ENCODE assay signal across 15 cellular contexts in genomic region chr1:16922466-16922865, GRCh38. TPM values are rescaled to one million over a fixed set of nuclear protein-coding genes. Genes with fewer than 3 reads are reported as not detected.
A peak's percentile ranks its signal among the peaks of the same experiment; 100 is the strongest.
DNase-seq lines count a peak whose midpoint lies in the region; ATAC-seq and TF ChIP-seq lines count a peak whose summit lies in the region.
"Had no signal": no experiment of that assay in that cellular context is flagged by ENCODE, and none has a peak within 500 bp of the region (broad histone marks: within the 10 kb centered on the region; RNA-seq: fewer than 3 reads in every experiment).

No MANE protein-coding gene starts in this region.

- no peaks in the 10 kb centered on the region for H3K9me3 Mint-ChIP-seq in T-helper 2 cell treated with Interferon-gamma antibody and Interleukin-4, amounts not matched to agents 5 μg/mL and 100 μg/mL, for 36 hours
- H3K9me3 Mint-ChIP-seq: natural killer cell treated with Interleukin-12 subunit alpha and Interleukin-12 subunit beta and Interleukin-15 and Interleukin-18, amount 100 ng/mL, for 72 hours had no signal

- ATAC-seq in T-helper 17 cell = no peak

- H3K36me3 Mint-ChIP-seq in T-helper 2 cell treated with Interferon-gamma antibody and Interleukin-4, amounts not matched to agents 5 μg/mL and 100 μg/mL, for 36 hours (ENCODE audit: low read depth) = no peaks in the 10 kb centered on the region
- H3K36me3 Mint-ChIP-seq in T-helper 17 cell (ENCODE audit: low read depth) = peaks cover 6% of the 10 kb centered on the region
- H3K36me3 Mint-ChIP-seq: natural killer cell treated with Interleukin-12 subunit alpha and Interleukin-12 subunit beta and Interleukin-15 and Interleukin-18, amount 100 ng/mL, for 72 hours had no signal

- H3K36me3 ChIP-seq in iPS-18a (ENCODE audit: control insufficient read depth, low read depth, low read length) (no peaks in the 10 kb centered on the region), spleen (no peaks in the 10 kb centered on the region)
- H3K36me3 ChIP-seq: brain microvascular endothelial cell had no signal

- H3K4me3 ChIP-seq in iPS-18a (ENCODE audit: low read length) (peak overlapping the region; percentile 76), spleen (no peak overlapping the region)

- H3K9me3 ChIP-seq in T-helper 17 cell (ENCODE audit: control insufficient read depth, low read length, poor library complexity, severe bottlenecking) = no peaks in the 10 kb centered on the region
- H3K9me3 ChIP-seq in iPS-18a (ENCODE audit: control insufficient read depth, low read depth, low read length) = no peaks in the 10 kb centered on the region
- H3K9me3 ChIP-seq in spleen = no peaks in the 10 kb centered on the region

- H3K9ac ChIP-seq in iPS-18a (ENCODE audit: low read length) = peak overlapping the region; percentile 61

- H3K4me1 Mint-ChIP-seq in T-helper 2 cell treated with Interferon-gamma antibody and Interleukin-4, amounts not matched to agents 5 μg/mL and 100 μg/mL, for 36 hours (ENCODE audit: low read depth) = peaks cover 12% of the 10 kb centered on the region
- H3K4me1 Mint-ChIP-seq in T-helper 17 cell = peaks cover 46% of the 10 kb centered on the region

- TF ChIP-seq CTCF in spleen (IDR thresholded peaks at IDR 0.05 in 8 of 11, conservative IDR thresholded peaks at IDR 0.05 in 3 of 11) = no peak

- H3K4me1 ChIP-seq in iPS-18a (ENCODE audit: control insufficient read depth, low read depth, low read length) = peaks cover 27% of the 10 kb centered on the region
- H3K4me1 ChIP-seq in spleen = peaks cover 9 to 16% (median 13%) of the 10 kb centered on the region in 6 donors

- peak overlapping the region; percentile 65 for H3K4me3 Mint-ChIP-seq in T-helper 2 cell treated with Interferon-gamma antibody and Interleukin-4, amounts not matched to agents 5 μg/mL and 100 μg/mL, for 36 hours
- no peak overlapping the region for H3K4me3 Mint-ChIP-seq in T-helper 17 cell

- TF ChIP-seq POLR2A in spleen (IDR thresholded peaks at IDR 0.05) = no peak

- DNase-seq in T-helper 2 cell treated with Interferon-gamma antibody and Interleukin-4, amounts not matched to agents 5 μg/mL and 100 μg/mL, for 36 hours (ENCODE audit: low spot score) = no peak
- no peak for DNase-seq in T-helper 2 cell
- no peak for DNase-seq in T-helper 17 cell
- peak; percentile 54 for DNase-seq in spleen
- DNase-seq in DMS53 treated with DMSO at 0.1 percent for 48 hours (lab: John Stamatoyannopoulos, UW; ENCODE audit: unreplicated experiment) = no peak
- DNase-seq in midbrain (lab: John Stamatoyannopoulos, UW) = no peak
- no peak for DNase-seq in T-helper 9 cell
- DNase-seq: brain microvascular endothelial cell; effector memory CD4-positive, alpha-beta T cell; left colon had no signal

- H3K27me3 ChIP-seq in iPS-18a (ENCODE audit: control insufficient read depth, insufficient read depth, low read length) (no peaks in the 10 kb centered on the region), spleen (replicated peaks in 1 of 7) (peaks cover 0 to 20% (median 0%) of the 10 kb centered on the region in 7 donors)
- H3K27me3 ChIP-seq: brain microvascular endothelial cell had no signal

- H3K27me3 Mint-ChIP-seq in T-helper 2 cell treated with Interferon-gamma antibody and Interleukin-4, amounts not matched to agents 5 μg/mL and 100 μg/mL, for 36 hours (ENCODE audit: low read depth) = peaks cover 3% of the 10 kb centered on the region
- no peaks in the 10 kb centered on the region for H3K27me3 Mint-ChIP-seq in T-helper 17 cell
- H3K27me3 Mint-ChIP-seq: natural killer cell treated with Interleukin-12 subunit alpha and Interleukin-12 subunit beta and Interleukin-15 and Interleukin-18, amount 100 ng/mL, for 72 hours had no signal

- WGBS in spleen, 5 donors = 88 to 97% (median 93%) methylated on average over 10 of the region's 10 CpGs

- H3K27ac ChIP-seq in iPS-18a (ENCODE audit: low read length) (no peak overlapping the region), spleen (no peak overlapping the region)
- H3K27ac ChIP-seq: brain microvascular endothelial cell had no signal

- intact Hi-C loops in spleen (cut with DNase I; ENCODE audit: low total_unique reads) = no loop called here

- H3K27ac Mint-ChIP-seq in T-helper 2 cell treated with Interferon-gamma antibody and Interleukin-4, amounts not matched to agents 5 μg/mL and 100 μg/mL, for 36 hours = peak overlapping the region; percentile 53
- H3K27ac Mint-ChIP-seq in T-helper 17 cell = peak overlapping the region; percentile 49

RNA-seq across cellular contexts. Expression of gene CROCC, which starts 0.7 kb away (rescaled TPM):
- total RNA-seq in T-helper 17 cell (10 to 100 TPM; 52.4 to 55.9 TPM), spleen (10 to 100 TPM; 19.0 to 41.9 (median 31.0) TPM)
- polyA plus RNA-seq in spleen = 10 to 100 TPM; 14.5 to 55.4 (median 27.5) TPM

RNA-seq across cellular contexts. Expression of gene RNU1-2, which starts 26.7 kb away (rescaled TPM):
- total RNA-seq in T-helper 17 cell = 1,000 to 10,000 TPM; 3,182 to 3,922 TPM
- 1,000 to 10,000 TPM in 4 of 7 donors, under 1 TPM in 3; under 0.01 to 8,075 (median 6,234) TPM for total RNA-seq in spleen
- not detected for polyA plus RNA-seq in spleen
- total RNA-seq: H4, M059J had no signal

RNA-seq across cellular contexts. Expression of gene MFAP2, which starts 58.0 kb away (rescaled TPM):
- total RNA-seq in T-helper 17 cell (not detected), spleen (1 to 10 TPM in 3 of 7 donors, under 1 TPM in 1, not detected in 3; 0.77 to 2.7 (median 1.5) TPM)
- polyA plus RNA-seq in spleen = 1 to 10 TPM in 2 of 3 donors, under 1 TPM in 1; 0.87 to 3.9 (median 1.2) TPM
- total RNA-seq: A172; natural killer cell treated with Interleukin-12 subunit alpha and Interleukin-12 subunit beta and Interleukin-15 and Interleukin-18, amount 100 ng/mL, for 72 hours had no signal
